ENCODE assay signal across 17 cellular contexts in the genomic region with DNA sequence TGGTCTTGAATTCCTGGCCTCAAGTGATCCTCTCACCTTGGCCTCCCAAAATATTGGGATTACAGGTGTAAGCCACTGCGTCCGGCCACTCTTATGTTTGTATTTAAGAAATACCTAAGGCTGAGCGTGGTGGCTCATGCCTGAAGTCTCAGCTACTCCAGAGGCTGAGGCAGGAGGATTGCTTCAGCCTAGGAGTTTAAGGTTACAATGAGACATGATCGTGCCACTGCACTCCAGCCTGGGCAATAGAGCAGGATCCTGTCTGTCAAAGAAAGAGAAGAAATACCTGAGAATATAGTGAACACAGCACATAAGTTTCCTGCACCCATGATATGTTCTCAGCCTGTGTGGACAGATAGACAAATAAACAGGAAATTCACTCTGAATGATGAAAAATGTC. TPM values are rescaled to one million over a fixed set of nuclear protein-coding genes. Genes with fewer than 3 reads are reported as not detected.
DNase-seq lines count a peak whose midpoint lies in the region; ATAC-seq and TF ChIP-seq lines count a peak whose summit lies in the region.
"Had no signal": no experiment of that assay in that cellular context is flagged by ENCODE, and none has a peak within 500 bp of the region (broad histone marks: within the 10 kb centered on the region; RNA-seq: fewer than 3 reads in every experiment).

No MANE protein-coding gene starts in this region.

- peaks cover 0 to 13% (median 0%) of the 10 kb centered on the region in 11 experiments; a peak in 5 of 22 replicates for H3K27me3 ChIP-seq in BLaER1 treated with 17β-estradiol and CSF1 and Interleukin-3, amounts not matched to agents 10 nM and 100 nM
- peaks cover 0 to 33% (median 0%) of the 10 kb centered on the region in 3 donors for H3K27me3 ChIP-seq in psoas muscle (ENCODE audit: insufficient read depth in 3 of 3, low read length in 2 of 3)

- CTCF ChIA-PET in activated CD8-positive, alpha-beta memory T cell treated with anti-CD3 and anti-CD28 coated beads, Interleukin-2, amount 10 ng/mL, durations not matched to agents 7 days and 5 days (lab: Charles Lee) = interaction anchor here (0.8 to 11.0 kb wide), 3 partner anchors 8 to 25 kb away, joined by 3 to 289 read pairs (median 6); a partner anchor contains a TSS

- H3K4me3 ChIP-seq in BLaER1 treated with 17β-estradiol and CSF1 and Interleukin-3, amounts not matched to agents 10 nM and 100 nM = no peak overlapping the region
- H3K4me3 ChIP-seq in SK-N-MC (peak overlapping the region; percentile 60), psoas muscle (no peak overlapping the region)
- H3K4me3 ChIP-seq: MG63 had no signal

- H3K4me2 ChIP-seq in BLaER1 treated with 17β-estradiol and CSF1 and Interleukin-3, amounts not matched to agents 10 nM and 100 nM = peak overlapping the region in 10 of 11 experiments; percentile 23 to 97 (median 74); a peak in 20 of 22 replicates
- H3K4me2 ChIP-seq: KMS-11 had no signal

- intact Hi-C loops in psoas muscle (cut with DNase I) = no loop called here

- no peak overlapping the region for H3K4me3 Mint-ChIP-seq in activated CD8-positive, alpha-beta memory T cell treated with anti-CD3 and anti-CD28 coated beads, Interleukin-2, amount 10 ng/mL, durations not matched to agents 7 days and 5 days

- WGBS in psoas muscle, 3 donors = 62 to 73% (median 66%) methylated on average over 4 of the region's 4 CpGs

- H3K9ac ChIP-seq in BLaER1 treated with 17β-estradiol and CSF1 and Interleukin-3, amounts not matched to agents 10 nM and 100 nM = peak overlapping the region in 5 of 11 experiments; percentile 23 to 50 (median 45); a peak in 5 of 22 replicates
- H3K9ac ChIP-seq in SK-N-MC (ENCODE audit: insufficient read length) = peak overlapping the region; percentile 59
- H3K9ac ChIP-seq: KMS-11 had no signal

- no peaks in the 10 kb centered on the region for H3K9me3 Mint-ChIP-seq in activated CD8-positive, alpha-beta memory T cell treated with anti-CD3 and anti-CD28 coated beads, Interleukin-2, amount 10 ng/mL, durations not matched to agents 7 days and 5 days (ENCODE audit: low read depth)

- H3K4me1 ChIP-seq in BLaER1 treated with 17β-estradiol and CSF1 and Interleukin-3, amounts not matched to agents 10 nM and 100 nM = peaks cover 50 to 92% (median 86%) of the 10 kb centered on the region in 10 experiments
- H3K4me1 ChIP-seq in psoas muscle = no peaks in the 10 kb centered on the region

- H3K27ac ChIP-seq in 22Rv1 = peak overlapping the region; percentile 94
- H3K27ac ChIP-seq in BLaER1 treated with 17β-estradiol and CSF1 and Interleukin-3, amounts not matched to agents 10 nM and 100 nM = peak overlapping the region in 6 of 11 experiments; percentile 9 to 71 (median 34); a peak in 7 of 22 replicates
- H3K27ac ChIP-seq in SK-N-MC = peak overlapping the region; percentile 94
- no peak overlapping the region for H3K27ac ChIP-seq in psoas muscle
- H3K27ac ChIP-seq: KMS-11 had no signal

- no peaks in the 10 kb centered on the region for H3K36me3 Mint-ChIP-seq in activated CD8-positive, alpha-beta memory T cell treated with anti-CD3 and anti-CD28 coated beads, Interleukin-2, amount 10 ng/mL, durations not matched to agents 7 days and 5 days

- ATAC-seq in psoas muscle = no peak
- ATAC-seq in activated CD8-positive, alpha-beta memory T cell treated with anti-CD3 and anti-CD28 coated beads, Interleukin-2, amount 10 ng/mL, durations not matched to agents 7 days and 5 days = no peak

- H4K20me1 ChIP-seq in BLaER1 treated with 17β-estradiol and CSF1 and Interleukin-3, amounts not matched to agents 10 nM and 100 nM = no peaks in the 10 kb centered on the region

- no peak for DNase-seq in SK-N-MC (ENCODE audit: low read depth, low spot score)
- peak; percentile 37 for DNase-seq in islet precursor cell
- no peak for DNase-seq in A172 (ENCODE audit: low spot score)
- no peak for DNase-seq in psoas muscle
- DNase-seq in COLO829 (ENCODE audit: low spot score) = no peak
- no peak for DNase-seq in activated CD8-positive, alpha-beta memory T cell treated with anti-CD3 and anti-CD28 coated beads, Interleukin-2, amount 10 ng/mL, durations not matched to agents 7 days and 5 days
- DNase-seq: C1 segment of cervical spinal cord, DMS153, EL, HCEC 1CT, MG63, NCI-H1092 treated with DMSO at 0.1 percent for 48 hours, NCI-H1694, SIG-M5 had no signal

- H3K27me3 Mint-ChIP-seq in activated CD8-positive, alpha-beta memory T cell treated with anti-CD3 and anti-CD28 coated beads, Interleukin-2, amount 10 ng/mL, durations not matched to agents 7 days and 5 days = peaks cover 30% of the 10 kb centered on the region

- H3K36me3 ChIP-seq in BLaER1 treated with 17β-estradiol and CSF1 and Interleukin-3, amounts not matched to agents 10 nM and 100 nM = no peaks in the 10 kb centered on the region
- no peaks in the 10 kb centered on the region for H3K36me3 ChIP-seq in SK-N-MC (ENCODE audit: insufficient read depth, low read length)
- no peaks in the 10 kb centered on the region for H3K36me3 ChIP-seq in psoas muscle (ENCODE audit: insufficient read depth in 1 of 2, low read depth in 1 of 2)
- H3K36me3 ChIP-seq: MG63 had no signal

- H3K9me3 ChIP-seq in BLaER1 treated with 17β-estradiol and CSF1 and Interleukin-3, amounts not matched to agents 10 nM and 100 nM (replicated peaks in 1 of 11) = no peaks in the 10 kb centered on the region
- no peaks in the 10 kb centered on the region for H3K9me3 ChIP-seq in SK-N-MC (ENCODE audit: low read depth, low read length)
- H3K9me3 ChIP-seq in psoas muscle = no peaks in the 10 kb centered on the region
- H3K9me3 ChIP-seq: MG63 had no signal

- H3K27ac Mint-ChIP-seq in activated CD8-positive, alpha-beta memory T cell treated with anti-CD3 and anti-CD28 coated beads, Interleukin-2, amount 10 ng/mL, durations not matched to agents 7 days and 5 days = no peak overlapping the region

- H3K4me1 Mint-ChIP-seq in activated CD8-positive, alpha-beta memory T cell treated with anti-CD3 and anti-CD28 coated beads, Interleukin-2, amount 10 ng/mL, durations not matched to agents 7 days and 5 days = peaks cover 31% of the 10 kb centered on the region

- no peak for TF ChIP-seq CTCF in 22Rv1 (IDR thresholded peaks at IDR 0.05)
- no peak for TF ChIP-seq CTCF in psoas muscle (IDR thresholded peaks at IDR 0.05)

RNA-seq across cellular contexts. Expression of a gene that starts 13.9 kb away (rescaled TPM):
- total RNA-seq in A172 (2014; rRNA removed; shearing (Covaris generic)) = 0.26 and 0.71 TPM in 2 replicates
- total RNA-seq in psoas muscle = 1 to 10 TPM in 1 of 4 donors, under 1 TPM in 3; 0.30 to 1.2 (median 0.53) TPM
- polyA plus RNA-seq in psoas muscle = under 1 TPM; 0.07 to 0.20 (median 0.19) TPM
- under 1 TPM in 1 of 2 experiments, not detected in 1; 0.30 TPM for total RNA-seq in activated CD8-positive, alpha-beta memory T cell treated with anti-CD3 and anti-CD28 coated beads, Interleukin-2, amount 10 ng/mL, durations not matched to agents 7 days and 5 days

RNA-seq across cellular contexts. Expression of a gene that starts 22.8 kb away (rescaled TPM):
- total RNA-seq in A172 (2014; rRNA removed; shearing (Covaris generic)) = 11.3 and 11.5 TPM in 2 replicates
- 10 to 100 TPM; 10.2 to 11.5 (median 10.9) TPM for total RNA-seq in psoas muscle
- 1 to 10 TPM; 6.9 to 9.0 (median 7.2) TPM for polyA plus RNA-seq in psoas muscle
- 10 to 100 TPM; 39.4 to 40.6 TPM for total RNA-seq in activated CD8-positive, alpha-beta memory T cell treated with anti-CD3 and anti-CD28 coated beads, Interleukin-2, amount 10 ng/mL, durations not matched to agents 7 days and 5 days

RNA-seq across cellular contexts. Expression of a gene that starts 34.3 kb away (rescaled TPM):
- total RNA-seq in A172 (2014; rRNA removed; shearing (Covaris generic)) = 0.90 and 3.4 TPM in 2 replicates
- not detected for total RNA-seq in psoas muscle
- under 1 TPM in 1 of 3 donors, not detected in 2; 0.29 TPM for polyA plus RNA-seq in psoas muscle
- 1 to 10 TPM; 1.7 to 2.0 TPM for total RNA-seq in activated CD8-positive, alpha-beta memory T cell treated with anti-CD3 and anti-CD28 coated beads, Interleukin-2, amount 10 ng/mL, durations not matched to agents 7 days and 5 days
